8 cellular contexts compared by ENCODE assay signal in the genomic region with DNA sequence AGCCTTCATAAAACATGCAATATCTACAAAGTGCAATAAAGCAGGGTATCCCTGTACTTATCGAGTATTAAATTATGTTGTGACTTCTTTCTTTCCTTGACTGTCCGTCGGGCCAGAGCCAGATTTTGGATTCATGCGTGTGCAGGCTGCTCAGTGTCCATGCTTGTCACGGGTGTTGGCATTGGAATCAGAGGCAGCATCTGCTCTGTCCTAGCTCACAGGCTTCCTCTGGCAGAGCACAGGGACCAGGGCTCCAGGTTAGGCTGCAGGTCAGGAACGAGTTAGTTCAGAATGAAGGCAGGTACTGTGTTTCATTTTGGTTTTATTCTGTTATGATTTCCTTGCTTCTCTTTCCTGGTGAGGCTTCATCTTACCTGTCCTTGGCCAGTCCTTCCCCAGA.
"Had no signal": no experiment of that assay in that cellular context is flagged by ENCODE, and none has a peak within 500 bp of the region (broad histone marks: within the 10 kb centered on the region; RNA-seq: fewer than 3 reads in every experiment).

No MANE protein-coding gene starts in this region.

- H3K36me3 ChIP-seq: HAP-1 had no signal

- H3K4me3 Mint-ChIP-seq: GM23338, H9, HFFc6 had no signal

- DNase-seq: GM23248, GOT3, H7, H9, HCEC 1CT, HFFc6 had no signal

- H3K27ac Mint-ChIP-seq: GM23338, H9, HFFc6 had no signal

- H3K4me1 Mint-ChIP-seq: GM23338, H9 had no signal

- H3K4me3 ChIP-seq: GM23248, GM23338, HAP-1 had no signal

- H3K9me3 ChIP-seq: HAP-1 had no signal

- H3K4me1 ChIP-seq: HAP-1 had no signal

- H3K27ac ChIP-seq: GM23248 had no signal

- H2AFZ ChIP-seq: GM23248, GM23338 had no signal

- H3K4me2 ChIP-seq: GM23338 had no signal
